Comparison of ENCODE assay signal across 8 cellular contexts in genomic region chr5:132495063-132495671, GRCh38. TPM values are rescaled to one million over a fixed set of nuclear protein-coding genes. Genes with fewer than 3 reads are reported as not detected.
A peak's percentile ranks its signal among the peaks of the same experiment; 100 is the strongest.
DNase-seq lines count a peak whose midpoint lies in the region; ATAC-seq, FAIRE-seq and TF ChIP-seq lines count a peak whose summit lies in the region.

No MANE protein-coding gene starts in this region.

- H3K9me3 ChIP-seq in astrocyte (ENCODE audit: insufficient read depth, low read depth, low read length) (no peaks in the 10 kb centered on the region), lower lobe of right lung (no peaks in the 10 kb centered on the region), thoracic aorta (no peaks in the 10 kb centered on the region)

- H3K27me3 ChIP-seq in astrocyte (ENCODE audit: insufficient read depth, low read length) (no peaks in the 10 kb centered on the region), lower lobe of right lung (ENCODE audit: low read depth) (no peaks in the 10 kb centered on the region), thoracic aorta (replicated peaks; ENCODE audit: insufficient read depth) (no peaks in the 10 kb centered on the region)

- H3K4me1 ChIP-seq in astrocyte (ENCODE audit: insufficient read depth, low read length) (peaks cover 46% of the 10 kb centered on the region), lower lobe of right lung (peaks cover 54% of the 10 kb centered on the region), thoracic aorta (ENCODE audit: control insufficient read depth in 1 of 2, low read depth in 2 of 2) (peaks cover 28 to 49% of the 10 kb centered on the region in 2 donors)

- H3K79me2 ChIP-seq in astrocyte (ENCODE audit: insufficient read depth, low read length) = no peaks in the 10 kb centered on the region

- H3K27me3 Mint-ChIP-seq in activated CD4-positive, alpha-beta T cell treated with anti-CD3 and anti-CD28 coated beads for 36 hours = no peaks in the 10 kb centered on the region
- H3K27me3 Mint-ChIP-seq in astrocyte (ENCODE audit: low read depth, unreplicated experiment) = peaks cover 2% of the 10 kb centered on the region

- H3K27ac ChIP-seq in astrocyte (ENCODE audit: low read depth, low read length) = peak overlapping the region; percentile 78
- peak overlapping the region; percentile 98 for H3K27ac ChIP-seq in lower lobe of right lung
- peak overlapping the region; percentile 94 to 95 for H3K27ac ChIP-seq in thoracic aorta

- H4K20me1 ChIP-seq in astrocyte (ENCODE audit: insufficient read depth, low read length) = no peaks in the 10 kb centered on the region

- H3K4me1 Mint-ChIP-seq in activated CD4-positive, alpha-beta T cell treated with anti-CD3 and anti-CD28 coated beads for 36 hours = peaks cover 60% of the 10 kb centered on the region
- peaks cover 30% of the 10 kb centered on the region for H3K4me1 Mint-ChIP-seq in astrocyte (ENCODE audit: low read depth, unreplicated experiment)

- DNase-seq in activated CD4-positive, alpha-beta T cell treated with anti-CD3 and anti-CD28 coated beads for 36 hours = peak; percentile 27
- DNase-seq in activated CD4-positive, alpha-beta T cell treated with anti-CD3 and anti-CD28 coated beads, Interleukin-2, amount 50 U/mL, for 48 hours = no peak
- DNase-seq in astrocyte (ENCODE audit: low read depth) (no peak), lower lobe of right lung (no peak), thoracic aorta (ENCODE audit: low spot score) (no peak), NCI-H187 treated with DMSO at 0.1 percent for 48 hours (lab: John Stamatoyannopoulos, UW) (no peak), cortex of kidney (lab: John Stamatoyannopoulos, UW) (no peak)

- peak overlapping the region; percentile 40 for H2AFZ ChIP-seq in astrocyte (ENCODE audit: low read depth, low read length)

- H3K9me3 Mint-ChIP-seq in activated CD4-positive, alpha-beta T cell treated with anti-CD3 and anti-CD28 coated beads for 36 hours (ENCODE audit: low read depth) = no peaks in the 10 kb centered on the region
- no peaks in the 10 kb centered on the region for H3K9me3 Mint-ChIP-seq in astrocyte (ENCODE audit: unreplicated experiment)

- peak overlapping the region; percentile 41 for H3K4me3 ChIP-seq in astrocyte (ENCODE audit: insufficient read depth, low read depth, low read length)
- peak overlapping the region; percentile 80 for H3K4me3 ChIP-seq in lower lobe of right lung
- peak overlapping the region; percentile 85 for H3K4me3 ChIP-seq in thoracic aorta

- intact Hi-C loops in activated CD4-positive, alpha-beta T cell treated with anti-CD3 and anti-CD28 coated beads for 36 hours (cut with DNase I, micrococcal nuclease) = loop anchor here (1.0 to 5.0 kb wide), 7 partner anchors 36 to 396 kb away; partner anchors contain the start of gene SLC22A4 (in 1 of the 2)
- intact Hi-C loops in lower lobe of right lung (cut with DNase I) = no loop called here

- TF ChIP-seq CTCF in astrocyte (IDR thresholded peaks at IDR 0.05; ENCODE audit: insufficient read depth, low read depth, low read length) (no peak), lower lobe of right lung (IDR thresholded peaks at IDR 0.05) (no peak), thoracic aorta (IDR thresholded peaks at IDR 0.05) (no peak)

- peak overlapping the region; percentile 78 for H3K9ac ChIP-seq in astrocyte (ENCODE audit: low read length)

- no peaks in the 10 kb centered on the region for H3K36me3 ChIP-seq in astrocyte (ENCODE audit: insufficient read depth, low read length)
- H3K36me3 ChIP-seq in lower lobe of right lung = no peaks in the 10 kb centered on the region
- H3K36me3 ChIP-seq in thoracic aorta = no peaks in the 10 kb centered on the region

- H3K4me2 ChIP-seq in astrocyte (ENCODE audit: low read length) = peak overlapping the region; percentile 94

- FAIRE-seq in astrocyte (lab: Jason Lieb, UNC) = no peak

- H3K27ac Mint-ChIP-seq in activated CD4-positive, alpha-beta T cell treated with anti-CD3 and anti-CD28 coated beads for 36 hours = peak overlapping the region; percentile 94
- peak overlapping the region; percentile 82 for H3K27ac Mint-ChIP-seq in astrocyte (ENCODE audit: unreplicated experiment)

- no peaks in the 10 kb centered on the region for H3K36me3 Mint-ChIP-seq in activated CD4-positive, alpha-beta T cell treated with anti-CD3 and anti-CD28 coated beads for 36 hours (ENCODE audit: low read depth)
- H3K36me3 Mint-ChIP-seq in astrocyte (ENCODE audit: low read depth, unreplicated experiment) = no peaks in the 10 kb centered on the region

- peak overlapping the region; percentile 87 for H3K4me3 Mint-ChIP-seq in activated CD4-positive, alpha-beta T cell treated with anti-CD3 and anti-CD28 coated beads for 36 hours
- H3K4me3 Mint-ChIP-seq in astrocyte (ENCODE audit: unreplicated experiment) = peak overlapping the region; percentile 79

- POLR2A ChIA-PET in activated CD4-positive, alpha-beta T cell treated with anti-CD3 and anti-CD28 coated beads for 36 hours (lab: Charles Lee) = interaction anchor here (0.9 to 8.1 kb wide), 13 partner anchors 7 to 396 kb away, joined by 3 to 116 read pairs (median 7); partner anchors contain the start of gene IRF1

- CTCF ChIA-PET in activated CD4-positive, alpha-beta T cell treated with anti-CD3 and anti-CD28 coated beads for 36 hours (lab: Charles Lee) = interaction anchor here (0.6 to 2.6 kb wide), 10 partner anchors 11 to 109 kb away, joined by 3 to 16 read pairs (median 5); no protein-coding TSS in a partner anchor

- ATAC-seq in activated CD4-positive, alpha-beta T cell treated with anti-CD3 and anti-CD28 coated beads for 36 hours = peak; percentile 8
- ATAC-seq in lower lobe of right lung (no peak), thoracic aorta (ENCODE audit: insufficient number of reproducible peaks, low FRiP score, low read depth) (peak; percentile 2), HG03571 (IDR thresholded peaks at IDR 0.05; ENCODE audit: unreplicated experiment) (no peak)

RNA-seq across cellular contexts. Expression of gene IRF1, which starts 4.6 kb away (rescaled TPM):
- 100 to 1,000 TPM; 121 to 130 TPM for total RNA-seq in activated CD4-positive, alpha-beta T cell treated with anti-CD3 and anti-CD28 coated beads for 36 hours
- 39.7 and 42.5 TPM in 2 replicates for total RNA-seq in astrocyte
- 81.2 TPM for total RNA-seq in lower lobe of right lung
- total RNA-seq in thoracic aorta = 10 to 100 TPM; 31.3 to 57.7 TPM

RNA-seq across cellular contexts. Expression of gene IL5, which starts 48.2 kb away (rescaled TPM):
- 1 to 10 TPM in 1 of 2 experiments, under 1 TPM in 1; 0.69 to 1.6 TPM for total RNA-seq in activated CD4-positive, alpha-beta T cell treated with anti-CD3 and anti-CD28 coated beads for 36 hours
- total RNA-seq in astrocyte (not detected in 2 replicates), lower lobe of right lung (not detected), thoracic aorta (not detected)

Comparison
In these comparisons a context has a peak if more than half of its experiments do, and no peak if none do; other contexts are left out.
1. ATAC-seq: peak in activated CD4-positive, alpha-beta T cell treated with anti-CD3 and anti-CD28 coated beads for 36 hours (single experiment) and thoracic aorta (single experiment); none in lower lobe of right lung (0 of 2) and HG03571 (single experiment).
2. Peak in every context shown above with its lines, with median percentiles within 50 percentile points of each other: H3K27ac ChIP-seq and H3K4me3 ChIP-seq.